9 cellular contexts compared by ENCODE assay signal in the genomic region with DNA sequence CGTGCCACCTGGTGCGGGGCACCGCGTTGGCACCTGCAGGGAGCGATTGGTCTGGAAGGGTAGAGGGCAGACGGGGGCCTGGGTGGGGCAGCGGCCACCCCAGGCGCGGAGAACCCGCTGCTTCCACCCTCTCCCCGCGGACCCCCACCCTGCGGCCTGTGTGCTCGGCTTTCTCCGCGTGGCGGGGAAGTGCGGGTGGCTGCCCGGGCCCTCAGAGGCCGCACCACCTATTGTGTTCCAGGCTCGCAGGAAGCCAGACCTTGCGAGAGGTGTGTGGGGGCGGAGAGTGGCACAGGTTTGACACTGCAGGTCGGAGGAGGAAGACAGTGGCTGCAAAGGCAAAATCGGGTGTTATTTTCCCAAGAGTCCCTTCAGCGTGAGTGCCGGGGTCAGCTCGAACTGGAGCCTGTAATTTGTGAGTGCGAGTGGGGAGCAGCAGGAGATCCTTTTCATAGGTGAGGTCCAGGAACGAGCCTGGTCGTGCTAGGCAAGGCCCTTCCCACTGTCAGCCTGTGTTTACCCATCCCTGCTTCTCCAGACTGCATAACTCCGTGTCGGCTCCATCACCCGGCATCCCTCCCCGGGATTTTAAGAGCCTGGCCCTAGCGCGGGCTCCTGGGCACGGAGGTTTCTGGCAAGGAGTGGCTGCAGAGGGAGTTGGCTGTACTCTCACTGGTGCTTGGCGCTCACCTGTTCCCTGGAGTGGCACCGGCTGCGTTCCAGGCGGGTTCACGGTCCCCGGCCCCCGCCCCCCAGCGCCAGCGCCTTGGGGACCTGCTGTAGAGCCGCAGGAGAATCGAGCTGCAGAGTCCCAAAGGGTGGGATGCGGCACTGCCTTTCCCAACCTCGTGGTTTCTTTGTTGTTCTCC. TPM values are rescaled to one million over a fixed set of nuclear protein-coding genes. Genes with fewer than 3 reads are reported as not detected.
DNase-seq lines count a peak whose midpoint lies in the region; ATAC-seq, FAIRE-seq and TF ChIP-seq lines count a peak whose summit lies in the region.
"Had no signal": no experiment of that assay in that cellular context is flagged by ENCODE, and none has a peak within 500 bp of the region (broad histone marks: within the 10 kb centered on the region; RNA-seq: fewer than 3 reads in every experiment).

No MANE protein-coding gene starts in this region.

- H3K27me3 ChIP-seq in H1 (replicated peaks in 1 of 4; ENCODE audit: control insufficient read depth in 3 of 4, extremely low read depth in 1 of 4, insufficient read depth in 3 of 4, low read length in 3 of 4): peaks cover 23 to 44% (median 37%) of the 10 kb centered on the region in 4 experiments
- H3K27me3 ChIP-seq in psoas muscle (ENCODE audit: insufficient read depth in 3 of 3, low read length in 2 of 3): peaks cover 4 to 65% (median 17%) of the 10 kb centered on the region in 3 donors

- H4K5ac ChIP-seq in H1 (ENCODE audit: insufficient read length, low read depth, low read length): no peak overlapping the region

- H3K9ac ChIP-seq in H1 (replicated peaks in 1 of 4; ENCODE audit: extremely low read depth in 1 of 4, low read depth in 3 of 4, low read length in 3 of 4): peak overlapping the region in 2 of 4 experiments; percentile 2 to 16; a peak in 2 of 7 replicates

- H3K23ac ChIP-seq in H1 (ENCODE audit: insufficient read length): no peak overlapping the region

- H3K4me2 ChIP-seq in H1 (ENCODE audit: insufficient read depth in 1 of 2, low read depth in 2 of 2, low read length in 2 of 2): peak overlapping the region; percentile 96 to 99

- no peaks in the 10 kb centered on the region for H3K36me3 ChIP-seq in H1 (ENCODE audit: control insufficient read depth in 2 of 4, insufficient read depth in 4 of 4, low read length in 3 of 4)
- H3K36me3 ChIP-seq in psoas muscle (ENCODE audit: insufficient read depth in 1 of 2, low read depth in 1 of 2): no peaks in the 10 kb centered on the region

- H3K9me3 ChIP-seq in H1 (ENCODE audit: insufficient read depth in 2 of 2, low read depth in 1 of 2, low read length in 1 of 2) (no peaks in the 10 kb centered on the region), psoas muscle (peaks cover 9% of the 10 kb centered on the region)

- H3K4me3 ChIP-seq in H1 (ENCODE audit: extremely low read depth in 1 of 4, insufficient read depth in 2 of 4, low read depth in 3 of 4, low read length in 4 of 4): peak overlapping the region; percentile 51 to 67 (median 59)
- H3K4me3 ChIP-seq in psoas muscle: peak overlapping the region; percentile 60

- H2BK20ac ChIP-seq in H1 (ENCODE audit: low read length): no peak overlapping the region

- no peaks in the 10 kb centered on the region for H3K79me1 ChIP-seq in H1 (ENCODE audit: low read depth, low read length)

- no peak overlapping the region for H3K56ac ChIP-seq in H1 (replicated peaks; ENCODE audit: insufficient read length, low read depth, low read length)

- no peak overlapping the region for H4K91ac ChIP-seq in H1 (replicated peaks; ENCODE audit: insufficient read length, low read length)

- intact Hi-C loops in left cardiac atrium (cut with DNase I): no loop called here
- intact Hi-C loops in Right ventricle myocardium superior (cut with DNase I): no loop called here
- intact Hi-C loops in psoas muscle (cut with DNase I): no loop called here

- H3K4me1 ChIP-seq in H1 (replicated peaks in 1 of 4; ENCODE audit: control insufficient read depth in 3 of 4, insufficient read depth in 4 of 4, low read length in 3 of 4) (peaks cover 0 to 17% (median 7%) of the 10 kb centered on the region in 4 experiments; a peak in 4 of 7 replicates), psoas muscle (peaks cover 9% of the 10 kb centered on the region)

- peaks cover 3 to 4% of the 10 kb centered on the region in 2 experiments for H4K20me1 ChIP-seq in H1 (replicated peaks in 1 of 2; ENCODE audit: control insufficient read depth in 1 of 2, insufficient read depth in 2 of 2, low read length in 2 of 2)

- no peak overlapping the region for H2BK12ac ChIP-seq in H1 (ENCODE audit: low read depth, low read length)

- 3% methylated on average over 43 of the region's 51 CpGs; no CpG with 5 or more reads in 1 of the 2 experiments for WGBS in H1 (ENCODE audit: extremely low coverage in 1 of 2, insufficient coverage in 1 of 2, insufficient read length in 1 of 2, insufficient replicate concordance in 2 of 2, low coverage in 1 of 2, low lambda C conversion rate in 2 of 2, missing lambda C conversion rate in 1 of 2), 2 experiments
- WGBS in psoas muscle, 3 donors: 1 to 4% (median 3%) methylated on average over 50 to 51 of the region's 51 CpGs

- no peak for TF ChIP-seq RAD21 in H1 (IDR thresholded peaks at IDR 0.05 in 1 of 2, conservative IDR thresholded peaks at IDR 0.05 in 1 of 2; ENCODE audit: low read depth in 2 of 2, low read length in 2 of 2)

- TF ChIP-seq EP300 in H1 (IDR thresholded peaks at IDR 0.05; ENCODE audit: borderline replicate concordance in 1 of 2, low read depth in 2 of 2, low read length in 2 of 2): no peak

- H3K14ac ChIP-seq in H1 (ENCODE audit: insufficient read length): no peak overlapping the region

- TF ChIP-seq CTCF in H1 (IDR thresholded peaks at IDR 0.05; ENCODE audit: control extremely low read depth in 1 of 3, insufficient read depth in 1 of 3, low read depth in 1 of 3, low read length in 3 of 3) (no peak), psoas muscle (IDR thresholded peaks at IDR 0.05) (no peak)

- ATAC-seq in left cardiac atrium: peak; percentile 4 to 21
- no peak for ATAC-seq in Right ventricle myocardium superior (ENCODE audit: poor library complexity)
- peak in 1 of 4 donors; percentile 27 for ATAC-seq in psoas muscle

- CTCF ChIA-PET in H1 (lab: Charles Lee; ENCODE audit: partially characterized antibody): interaction anchor here (2.8 kb wide), 1 partner anchor 24 kb away, joined by 13 read pairs; no protein-coding TSS in a partner anchor

- no peak overlapping the region for H2BK15ac ChIP-seq in H1 (ENCODE audit: low read length)

- POLR2A ChIA-PET in H1 (lab: Charles Lee; ENCODE audit: partially characterized antibody): interaction anchor here (0.6 kb wide), 1 partner anchor 29 kb away, joined by 3 read pairs; no protein-coding TSS in a partner anchor

- H3K4ac ChIP-seq in H1 (replicated peaks; ENCODE audit: insufficient read length, low read depth, low read length): no peak overlapping the region

- no peak overlapping the region for H3K18ac ChIP-seq in H1 (ENCODE audit: extremely low read depth, low read length)

- no peak overlapping the region; the same call in 1 of the 2 replicates for H2AFZ ChIP-seq in H1 (ENCODE audit: low read length)

- H3K23me2 ChIP-seq in H1 (ENCODE audit: low read depth, low read length): peaks cover 17% of the 10 kb centered on the region; the same call in 1 of the 2 replicates

- H4K8ac ChIP-seq in H1 (ENCODE audit: extremely low read depth, insufficient read depth, low read length): 0 out of 2 replicates have a peak overlapping the region, but pooled peaks have one; percentile 57

- no peak overlapping the region for H2BK120ac ChIP-seq in H1 (replicated peaks; ENCODE audit: low read depth, low read length)

- H3K27ac ChIP-seq in H1 (ENCODE audit: low read depth, low read length) (no peak overlapping the region), psoas muscle (no peak overlapping the region)

- FAIRE-seq in H1 (lab: Jason Lieb, UNC) (no peak), H54 (lab: Jason Lieb, UNC) (no peak)
- FAIRE-seq: TTC549 had no signal

- no peak overlapping the region for H2AK5ac ChIP-seq in H1 (ENCODE audit: low read depth, low read length)

- no peaks in the 10 kb centered on the region for H3K79me2 ChIP-seq in H1 (ENCODE audit: control insufficient read depth in 1 of 2, insufficient read depth in 2 of 2, low read length in 2 of 2)

- no peak for DNase-seq in left cardiac atrium
- DNase-seq in Right ventricle myocardium superior: no peak
- peak; percentile 83 for DNase-seq in NCI-H748 treated with DMSO at 0.1 percent for 48 hours (lab: John Stamatoyannopoulos, UW)
- peak in 1 of 2 experiments; percentile 70 for DNase-seq in H1 (ENCODE audit: low read depth in 1 of 2, low spot score in 2 of 2)
- DNase-seq in psoas muscle: no peak
- DNase-seq in CD1c-positive myeloid dendritic cell (ENCODE audit: extremely low spot score): no peak
- no peak for DNase-seq in H54 (ENCODE audit: insufficient read length, low spot score)
- DNase-seq in stimulated activated CD4-positive, alpha-beta T cell treated with anti-CD3 and anti-CD28 coated beads, Interleukin-4, amount 100 ng/mL, for 24 hours: no peak

- H2BK5ac ChIP-seq in H1 (ENCODE audit: low read depth, low read length): no peak overlapping the region

- no peak for TF ChIP-seq POLR2A in H1 (IDR thresholded peaks at IDR 0.05; ENCODE audit: control extremely low read depth in 1 of 2, low read depth in 2 of 2, low read length in 2 of 2)
- no peak for TF ChIP-seq POLR2A in H54 (IDR thresholded peaks at IDR 0.05; ENCODE audit: low read depth, low read length)

TF ChIP-seq in H1, 55 proteins besides CTCF, POLR2A, EP300 and RAD21 (continues in another document):
- TF ChIP-seq SP2 (IDR thresholded peaks at IDR 0.05; ENCODE audit: low read length): no peak
- TF ChIP-seq SIRT6 (IDR thresholded peaks at IDR 0.05; ENCODE audit: low read length): no peak
- TF ChIP-seq JUND (IDR thresholded peaks at IDR 0.05; ENCODE audit: low read length): no peak
- TF ChIP-seq KDM1A (IDR thresholded peaks at IDR 0.05; ENCODE audit: borderline replicate concordance, low read length): no peak
- TF ChIP-seq SUZ12 (IDR thresholded peaks at IDR 0.05; ENCODE audit: low read length): peak; percentile 83; the same call in 1 of the 2 replicates
- TF ChIP-seq SAP30 (IDR thresholded peaks at IDR 0.05; ENCODE audit: insufficient read depth, insufficient replicate concordance, low read length): peak; percentile 63
- TF ChIP-seq EZH2 (IDR thresholded peaks at IDR 0.05; ENCODE audit: low read depth, low read length, severe bottlenecking): peak; percentile 79
- TF ChIP-seq CBX5 (IDR thresholded peaks at IDR 0.05; ENCODE audit: low read depth, low read length): no peak
- TF ChIP-seq KDM4A (IDR thresholded peaks at IDR 0.05; ENCODE audit: low read depth, low read length, severe bottlenecking): peak; percentile 2
- TF ChIP-seq HDAC2 (IDR thresholded peaks at IDR 0.05; ENCODE audit: borderline replicate concordance in 1 of 2, low read depth in 2 of 2, low read length in 2 of 2): no peak

RNA-seq across cellular contexts. Expression of a gene that starts 0.9 kb away (rescaled TPM):
- total RNA-seq in left cardiac atrium: 1 to 10 TPM; 1.3 to 3.0 TPM
- 0.83 TPM for total RNA-seq in Right ventricle myocardium superior
- 5.5 and 5.7 TPM in 2 replicates for total RNA-seq in H1 (2021; fragmentation: NEBNext Ultra II Directional; extraction: Animal tissue kit (Norgen Biotek cat#: 25700))
- 2.8 TPM in 2 replicates for polyA plus RNA-seq in H1 (2011; rRNA removed)
- polyA plus RNA-seq in H1 (2011; cell fraction: cytosol; rRNA removed): 3.0 TPM
- polyA plus RNA-seq in H1 (2011; cell fraction: nucleus; rRNA removed): 3.4 TPM
- 2.4 to 3.1 TPM (median 2.7 TPM) in 4 replicates for polyA plus RNA-seq in H1 (2012, experiment 1 of 2)
- 0.26 TPM for polyA plus RNA-seq in H1 (2012, experiment 2 of 2)
- polyA plus RNA-seq in H1 (2013, experiment 1 of 2): 1.9 TPM
- polyA plus RNA-seq in H1 (2013, experiment 2 of 2): 1.8 TPM
- polyA minus RNA-seq in H1 (2011; rRNA and poly(A)+ RNA removed): 6.2 and 6.6 TPM in 2 replicates
- polyA minus RNA-seq in H1 (2011; cell fraction: cytosol; rRNA and poly(A)+ RNA removed): 3.6 TPM
- polyA minus RNA-seq in H1 (2011; cell fraction: nucleus; rRNA and poly(A)+ RNA removed): 5.9 TPM
- total RNA-seq in psoas muscle: 1 to 10 TPM in 1 of 4 donors, under 1 TPM in 3; 0.40 to 1.0 (median 0.53) TPM
- polyA plus RNA-seq in psoas muscle: under 1 TPM; 0.09 to 0.51 (median 0.43) TPM
